In the genomic region with DNA sequence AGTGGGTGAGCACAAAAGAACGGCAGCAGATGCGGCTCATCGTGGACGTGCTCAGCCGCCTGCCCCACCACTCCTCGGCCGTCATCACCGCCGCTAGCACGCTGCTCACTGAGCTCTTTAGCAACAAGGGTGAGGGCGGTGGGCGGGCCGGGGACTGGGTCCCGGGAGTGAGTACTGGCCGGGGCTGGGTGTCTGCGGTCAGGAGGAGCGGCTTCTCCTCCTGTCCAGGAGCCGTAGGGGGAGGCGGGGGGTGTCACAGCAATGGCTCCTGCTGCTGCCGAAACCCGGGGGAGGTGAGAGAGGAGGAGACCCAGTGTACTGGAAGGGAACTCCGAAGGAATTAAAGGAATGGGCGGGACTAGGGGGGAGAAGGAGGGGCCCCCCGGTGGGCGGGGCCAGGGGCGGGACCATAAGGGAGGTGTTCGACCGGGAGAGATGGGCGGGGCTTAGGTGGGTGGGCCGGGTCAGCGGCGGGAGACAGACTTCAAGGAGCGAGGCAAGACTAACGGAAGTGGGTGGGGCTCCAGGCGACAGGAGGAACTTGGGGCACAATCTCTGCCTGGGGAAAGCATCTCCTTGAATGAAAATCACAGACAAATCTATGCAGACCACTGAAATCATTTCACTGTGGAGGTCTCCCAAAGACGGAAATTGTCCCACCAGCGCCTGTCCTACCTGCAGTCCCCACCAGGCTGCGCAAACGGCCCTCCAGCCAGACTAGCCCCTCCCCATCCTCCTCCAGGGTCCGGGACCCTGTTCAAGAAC, we compare ENCODE assay signal across 8 cellular contexts. TPM values are rescaled to one million over a fixed set of nuclear protein-coding genes. Genes with fewer than 3 reads are reported as not detected.
DNase-seq lines count a peak whose midpoint lies in the region; ATAC-seq and TF ChIP-seq lines count a peak whose summit lies in the region.

No MANE protein-coding gene starts in this region.

- CTCF ChIA-PET in CD8-positive, alpha-beta memory T cell (lab: Charles Lee), result interaction anchor here (1.8 kb wide), 1 partner anchor 9 kb away, joined by 3 read pairs; no protein-coding TSS in a partner anchor
- CTCF ChIA-PET in RWPE1 (lab: Yijun Ruan, JAX), result interaction anchor here (0.6 to 1.3 kb wide), 7 partner anchors 11 to 1987 kb away, joined by 3 to 5 read pairs (median 3); partner anchors contain the start of gene NKIRAS2

- no peaks in the 10 kb centered on the region for H3K27me3 ChIP-seq in CD8-positive, alpha-beta memory T cell (ENCODE audit: insufficient read depth, low read length, poor library complexity, severe bottlenecking)

- peaks cover 4 to 20% (median 10%) of the 10 kb centered on the region in 3 donors for H3K36me3 Mint-ChIP-seq in CD8-positive, alpha-beta memory T cell
- H3K36me3 Mint-ChIP-seq in activated T-helper 17 cell treated with anti-CD3 and anti-CD28 coated beads, Interleukin-2, amount 50 U/mL, for 72 hours (ENCODE audit: low read depth), result peaks cover 52% of the 10 kb centered on the region
- H3K36me3 Mint-ChIP-seq in nephron progenitor cell (ENCODE audit: low read depth), result peaks cover 15% of the 10 kb centered on the region

- POLR2A ChIA-PET in CD8-positive, alpha-beta memory T cell (lab: Charles Lee), result interaction anchor here (0.5 to 1.2 kb wide), 4 partner anchors 8 to 178 kb away, joined by 3 to 8 read pairs (median 5); partner anchors contain the start of gene TMEM101
- POLR2A ChIA-PET in RWPE1 (lab: Yijun Ruan, JAX; ENCODE audit: low non-redundant PET), result interaction anchor here (0.6 kb wide), 1 partner anchor 39 kb away, joined by 5 read pairs; no protein-coding TSS in a partner anchor

- no peaks in the 10 kb centered on the region for H3K9me3 Mint-ChIP-seq in CD8-positive, alpha-beta memory T cell
- no peaks in the 10 kb centered on the region for H3K9me3 Mint-ChIP-seq in activated T-helper 17 cell treated with anti-CD3 and anti-CD28 coated beads, Interleukin-2, amount 50 U/mL, for 72 hours
- no peaks in the 10 kb centered on the region for H3K9me3 Mint-ChIP-seq in nephron progenitor cell

- H3K36me3 ChIP-seq in CD8-positive, alpha-beta memory T cell (ENCODE audit: insufficient read depth, low read length), result no peaks in the 10 kb centered on the region

- peak overlapping the region; percentile 90 for H3K4me3 ChIP-seq in CD8-positive, alpha-beta memory T cell (ENCODE audit: low read length)
- H3K4me3 ChIP-seq in fibroblast of the aortic adventitia (ENCODE audit: low read depth, low read length), result peak overlapping the region; percentile 69

- no peaks in the 10 kb centered on the region for H3K9me3 ChIP-seq in CD8-positive, alpha-beta memory T cell (ENCODE audit: low read length)

- peak overlapping the region; percentile 72 to 95 (median 84) for H3K27ac Mint-ChIP-seq in CD8-positive, alpha-beta memory T cell
- H3K27ac Mint-ChIP-seq in activated T-helper 17 cell treated with anti-CD3 and anti-CD28 coated beads, Interleukin-2, amount 50 U/mL, for 72 hours, result peak overlapping the region; percentile 93
- H3K27ac Mint-ChIP-seq in nephron progenitor cell, result no peak overlapping the region

- TF ChIP-seq CTCF in RWPE1 (conservative IDR thresholded peaks at IDR 0.05; ENCODE audit: low read depth) (peak; percentile 43), fibroblast of the aortic adventitia (IDR thresholded peaks at IDR 0.05; ENCODE audit: insufficient read depth, low read length) (peak; percentile 72), nephron progenitor cell (IDR thresholded peaks at IDR 0.05) (peak; percentile 70)

- peak overlapping the region; percentile 88 to 97 (median 91) for H3K4me3 Mint-ChIP-seq in CD8-positive, alpha-beta memory T cell
- H3K4me3 Mint-ChIP-seq in activated T-helper 17 cell treated with anti-CD3 and anti-CD28 coated beads, Interleukin-2, amount 50 U/mL, for 72 hours, result peak overlapping the region; percentile 97
- peak overlapping the region; percentile 88 for H3K4me3 Mint-ChIP-seq in nephron progenitor cell

- H3K4me1 Mint-ChIP-seq in CD8-positive, alpha-beta memory T cell, result peaks cover 19 to 33% (median 20%) of the 10 kb centered on the region in 3 donors
- H3K4me1 Mint-ChIP-seq in activated T-helper 17 cell treated with anti-CD3 and anti-CD28 coated beads, Interleukin-2, amount 50 U/mL, for 72 hours, result peaks cover 9% of the 10 kb centered on the region
- H3K4me1 Mint-ChIP-seq in nephron progenitor cell, result peaks cover 24% of the 10 kb centered on the region

- peak; percentile 67 for ATAC-seq in GM21515 (IDR thresholded peaks at IDR 0.05; ENCODE audit: unreplicated experiment)
- peak; percentile 85 for ATAC-seq in activated T-helper 17 cell treated with anti-CD3 and anti-CD28 coated beads, Interleukin-2, amount 50 U/mL, for 72 hours (replicated peaks)

- DNase-seq in CD8-positive, alpha-beta memory T cell, result peak; percentile 84 to 99 (median 98)
- DNase-seq in LoVo (ENCODE audit: low spot score) (peak; percentile 96), RWPE1 (ENCODE audit: low spot score) (peak; percentile 98), fibroblast of the aortic adventitia (ENCODE audit: low read depth) (peak; percentile 93), nephron progenitor cell (peak; percentile 99)
- peak; percentile 98 for DNase-seq in stimulated activated naive CD4-positive, alpha-beta T cell treated with Interleukin-2 at 50 U/mL for 16 hours (lab: John Stamatoyannopoulos, UW)

- H3K27me3 Mint-ChIP-seq in CD8-positive, alpha-beta memory T cell, result peaks cover 4 to 8% of the 10 kb centered on the region in 2 donors
- H3K27me3 Mint-ChIP-seq in activated T-helper 17 cell treated with anti-CD3 and anti-CD28 coated beads, Interleukin-2, amount 50 U/mL, for 72 hours, result peaks cover 3% of the 10 kb centered on the region
- peaks cover 57% of the 10 kb centered on the region for H3K27me3 Mint-ChIP-seq in nephron progenitor cell (ENCODE audit: low read depth, poor library complexity)

- H3K27ac ChIP-seq in CD8-positive, alpha-beta memory T cell (ENCODE audit: low read depth, low read length), result peak overlapping the region; percentile 16
- peak overlapping the region; percentile 90 for H3K27ac ChIP-seq in RWPE1

- peaks cover 28% of the 10 kb centered on the region for H3K4me1 ChIP-seq in CD8-positive, alpha-beta memory T cell (ENCODE audit: insufficient read depth, low read length)

RNA-seq across cellular contexts. Expression of gene NAGS, which starts 2.3 kb away (rescaled TPM):
- under 1 TPM; 0.60 to 0.74 TPM for total RNA-seq in CD8-positive, alpha-beta memory T cell
- 1.0 TPM for polyA plus RNA-seq in CD8-positive, alpha-beta memory T cell
- 1 to 10 TPM in 1 of 2 donors, under 1 TPM in 1; 0.48 to 4.8 TPM for total RNA-seq in activated T-helper 17 cell treated with anti-CD3 and anti-CD28 coated beads, Interleukin-2, amount 50 U/mL, for 72 hours
- 0.16 and 2.5 TPM in 2 replicates for total RNA-seq in fibroblast of the aortic adventitia (ENCODE audit: low replicate concordance)

RNA-seq across cellular contexts. Expression of gene TMEM101, which starts 8.0 kb away (rescaled TPM):
- 10 to 100 TPM; 32.5 to 36.0 TPM for total RNA-seq in CD8-positive, alpha-beta memory T cell
- polyA plus RNA-seq in CD8-positive, alpha-beta memory T cell, result 28.8 TPM
- total RNA-seq in activated T-helper 17 cell treated with anti-CD3 and anti-CD28 coated beads, Interleukin-2, amount 50 U/mL, for 72 hours, result 10 to 100 TPM; 33.0 to 35.1 TPM
- total RNA-seq in fibroblast of the aortic adventitia (ENCODE audit: low replicate concordance), result 28.5 and 41.9 TPM in 2 replicates

RNA-seq across cellular contexts. Expression of gene PYY, which starts 53.0 kb away (rescaled TPM):
- total RNA-seq in CD8-positive, alpha-beta memory T cell, result not detected
- not detected for polyA plus RNA-seq in CD8-positive, alpha-beta memory T cell
- total RNA-seq in activated T-helper 17 cell treated with anti-CD3 and anti-CD28 coated beads, Interleukin-2, amount 50 U/mL, for 72 hours, result not detected
- total RNA-seq in fibroblast of the aortic adventitia (ENCODE audit: low replicate concordance), result not detected in 2 replicates

RNA-seq across cellular contexts. Expression of gene LSM12, which starts 59.7 kb away (rescaled TPM):
- 10 to 100 TPM; 79.9 to 81.9 TPM for total RNA-seq in CD8-positive, alpha-beta memory T cell
- 80.7 TPM for polyA plus RNA-seq in CD8-positive, alpha-beta memory T cell
- total RNA-seq in activated T-helper 17 cell treated with anti-CD3 and anti-CD28 coated beads, Interleukin-2, amount 50 U/mL, for 72 hours, result 10 to 100 TPM; 78.6 to 87.6 TPM
- 13.2 and 77.5 TPM in 2 replicates for total RNA-seq in fibroblast of the aortic adventitia (ENCODE audit: low replicate concordance)

Comparison
In these comparisons a context has a peak if more than half of its experiments do, and no peak if none do; other contexts are left out.
1. Peak in every context shown above with its lines: DNase-seq, ATAC-seq, H3K4me3 ChIP-seq and H3K27ac ChIP-seq.